10 cellular contexts compared by ENCODE assay signal in the genomic region with DNA sequence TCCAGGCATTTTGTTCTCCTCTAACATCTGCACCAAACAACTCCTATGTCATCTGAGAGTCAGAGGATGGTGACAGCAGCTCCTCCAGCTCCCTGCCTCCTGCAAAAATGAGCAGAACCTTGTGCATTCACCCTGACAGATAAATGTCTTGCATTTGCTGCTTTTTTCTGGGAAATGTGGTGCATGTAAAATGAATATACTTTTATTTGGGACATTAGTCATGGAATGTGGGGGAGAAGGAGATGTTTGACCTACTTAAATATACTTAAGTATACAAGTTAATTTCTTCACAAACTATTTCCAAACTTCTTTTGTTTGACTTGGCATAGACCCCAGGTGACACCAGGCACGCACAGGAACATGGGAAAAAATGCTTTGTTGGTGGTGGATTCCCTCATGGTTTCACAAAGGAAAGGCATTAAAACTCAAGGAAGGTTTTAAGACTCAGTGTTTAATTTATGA.
DNase-seq lines count a peak whose midpoint lies in the region; ATAC-seq and TF ChIP-seq lines count a peak whose summit lies in the region.
"Had no signal": no experiment of that assay in that cellular context is flagged by ENCODE, and none has a peak within 500 bp of the region (broad histone marks: within the 10 kb centered on the region; RNA-seq: fewer than 3 reads in every experiment).

No MANE protein-coding gene starts in this region.

- no peaks in the 10 kb centered on the region for H4K20me1 ChIP-seq in PC-9 (ENCODE audit: insufficient read depth)

- no TSS peak for BruUV-seq in PC-9 (replicated peaks; lab: Mats Ljungman, UMichigan)

- no peak overlapping the region for H3K4me3 Mint-ChIP-seq in CD8-positive, alpha-beta T cell
- H3K4me3 Mint-ChIP-seq: activated CD8-positive, alpha-beta T cell treated with anti-CD3 and anti-CD28 coated beads for 36 hours; central memory CD8-positive, alpha-beta T cell had no signal

- H3K9me3 ChIP-seq in PC-9 (ENCODE audit: insufficient read depth, low read depth): no peaks in the 10 kb centered on the region
- no peaks in the 10 kb centered on the region for H3K9me3 ChIP-seq in mucosa of descending colon
- H3K9me3 ChIP-seq in CD8-positive, alpha-beta T cell (ENCODE audit: low read length): no peaks in the 10 kb centered on the region

- H3K9me2 ChIP-seq in PC-9 (ENCODE audit: insufficient read depth): no peaks in the 10 kb centered on the region

- peak; percentile 69 for ATAC-seq in omental fat pad (ENCODE audit: low FRiP score)
- ATAC-seq in mucosa of descending colon: no peak
- ATAC-seq in HG03280 (IDR thresholded peaks at IDR 0.05; ENCODE audit: unreplicated experiment): no peak
- ATAC-seq in CD8-positive, alpha-beta T cell: no peak
- ATAC-seq: activated CD8-positive, alpha-beta T cell treated with anti-CD3 and anti-CD28 coated beads for 36 hours had no signal

- H3K4me3 ChIP-seq in PC-9: no peak overlapping the region
- H3K4me3 ChIP-seq in fibroblast of pulmonary artery (replicated peaks; ENCODE audit: low read depth, low read length): no peak overlapping the region
- no peak overlapping the region for H3K4me3 ChIP-seq in mucosa of descending colon
- H3K4me3 ChIP-seq in CD8-positive, alpha-beta T cell (ENCODE audit: low read depth, low read length): no peak overlapping the region

- no peak overlapping the region for H3K27ac Mint-ChIP-seq in CD8-positive, alpha-beta T cell
- H3K27ac Mint-ChIP-seq: activated CD8-positive, alpha-beta T cell treated with anti-CD3 and anti-CD28 coated beads for 36 hours had no signal

- H3K9me3 Mint-ChIP-seq in CD8-positive, alpha-beta T cell: no peaks in the 10 kb centered on the region
- H3K9me3 Mint-ChIP-seq: activated CD8-positive, alpha-beta T cell treated with anti-CD3 and anti-CD28 coated beads for 36 hours; central memory CD8-positive, alpha-beta T cell had no signal

- no peaks in the 10 kb centered on the region for H3K27me3 Mint-ChIP-seq in CD8-positive, alpha-beta T cell (ENCODE audit: low read depth)

- H3K27me3 ChIP-seq in PC-9 (ENCODE audit: insufficient read depth, low read depth): no peaks in the 10 kb centered on the region
- no peaks in the 10 kb centered on the region for H3K27me3 ChIP-seq in CD8-positive, alpha-beta T cell (ENCODE audit: insufficient read depth, low read length)

- H3K4me1 ChIP-seq in PC-9 (replicated peaks; ENCODE audit: insufficient read depth) (peaks cover 24% of the 10 kb centered on the region), mucosa of descending colon (ENCODE audit: low read depth) (no peaks in the 10 kb centered on the region)
- no peaks in the 10 kb centered on the region for H3K4me1 ChIP-seq in CD8-positive, alpha-beta T cell (ENCODE audit: insufficient read depth, low read length)

- no peaks in the 10 kb centered on the region for H3K4me1 Mint-ChIP-seq in CD8-positive, alpha-beta T cell (ENCODE audit: low read depth)
- H3K4me1 Mint-ChIP-seq: central memory CD8-positive, alpha-beta T cell had no signal

- H3K27ac ChIP-seq in PC-9: peak overlapping the region; percentile 74
- no peak overlapping the region for H3K27ac ChIP-seq in CD8-positive, alpha-beta T cell (ENCODE audit: low read depth, low read length)

- H3F3A ChIP-seq in PC-9 (ENCODE audit: insufficient read depth, low read depth): peaks cover 11% of the 10 kb centered on the region; the same call in 1 of the 2 replicates

- TF ChIP-seq CTCF in PC-9 (conservative IDR thresholded peaks at IDR 0.05) (no peak), fibroblast of pulmonary artery (IDR thresholded peaks at IDR 0.05; ENCODE audit: low read length, missing control alignments) (no peak), omental fat pad (IDR thresholded peaks at IDR 0.05) (no peak), mucosa of descending colon (IDR thresholded peaks at IDR 0.05) (no peak)
- no peak for TF ChIP-seq CTCF in CD8-positive, alpha-beta T cell (IDR thresholded peaks at IDR 0.05)

- H3K36me3 Mint-ChIP-seq in CD8-positive, alpha-beta T cell: no peaks in the 10 kb centered on the region

- CTCF ChIA-PET in PC-9 (lab: Charles Lee): interaction anchor here (0.6 to 0.8 kb wide), 5 partner anchors 107 to 486 kb away, joined by 3 to 4 read pairs (median 3); no protein-coding TSS in a partner anchor
- CTCF ChIA-PET in CD8-positive, alpha-beta T cell (lab: Charles Lee): no interaction called here

- H3K36me3 ChIP-seq in PC-9 (ENCODE audit: low read depth) (no peaks in the 10 kb centered on the region), mucosa of descending colon (ENCODE audit: low read depth) (no peaks in the 10 kb centered on the region)
- no peaks in the 10 kb centered on the region for H3K36me3 ChIP-seq in CD8-positive, alpha-beta T cell (ENCODE audit: insufficient read depth, low read length)

- peak; percentile 62 for DNase-seq in Daoy (ENCODE audit: low read depth)
- DNase-seq in PC-9: peak; percentile 17 to 83
- peak; percentile 91 for DNase-seq in fibroblast of pulmonary artery (ENCODE audit: low read depth)
- DNase-seq in omental fat pad (ENCODE audit: low spot score): no peak
- no peak for DNase-seq in mucosa of descending colon
- DNase-seq in NCI-H82 (lab: John Stamatoyannopoulos, UW): no peak
- no peak for DNase-seq in CD8-positive, alpha-beta T cell
- DNase-seq: activated CD8-positive, alpha-beta T cell treated with anti-CD3 and anti-CD28 coated beads for 36 hours had no signal

- intact Hi-C loops in PC-9 (cut with micrococcal nuclease; ENCODE audit: unreplicated experiment) (loop anchor here (1.0 to 5.0 kb wide), 6 partner anchors 53 to 481 kb away; no protein-coding TSS in a partner anchor), mucosa of descending colon (cut with DNase I, micrococcal nuclease) (no loop called here)
- intact Hi-C loops in CD8-positive, alpha-beta T cell (cut with DNase I, micrococcal nuclease): no loop called here

- POLR2A ChIA-PET in PC-9 (lab: Charles Lee; ENCODE audit: unreplicated experiment): interaction anchor here (0.6 kb wide), 1 partner anchor 53 kb away, joined by 3 read pairs; no protein-coding TSS in a partner anchor
- POLR2A ChIA-PET in CD8-positive, alpha-beta T cell (lab: Charles Lee): no interaction called here

- peak overlapping the region; percentile 45 for H2AFZ ChIP-seq in PC-9

- peak overlapping the region; percentile 52 for H3K4me2 ChIP-seq in PC-9

- no peaks in the 10 kb centered on the region for H3K79me2 ChIP-seq in PC-9 (ENCODE audit: low read depth)

Comparison
In these comparisons a context has a peak if more than half of its experiments do, and no peak if none do; other contexts are left out.
1. DNase-seq: peak in Daoy (single experiment), PC-9 (2 of 2) and fibroblast of pulmonary artery (single experiment); none in omental fat pad (single experiment), mucosa of descending colon (0 of 3), NCI-H82 (single experiment) and CD8-positive, alpha-beta T cell (0 of 7).